10 cellular contexts compared by ENCODE assay signal in genomic region chrX:11540532-11541377, GRCh38.
A peak's percentile ranks its signal among the peaks of the same experiment; 100 is the strongest.
DNase-seq lines count a peak whose midpoint lies in the region; ATAC-seq, FAIRE-seq and TF ChIP-seq lines count a peak whose summit lies in the region.
"Had no signal": no experiment of that assay in that cellular context is flagged by ENCODE, and none has a peak within 500 bp of the region (broad histone marks: within the 10 kb centered on the region; RNA-seq: fewer than 3 reads in every experiment).

No MANE protein-coding gene starts in this region.

- ATAC-seq in GM21737 (IDR thresholded peaks at IDR 0.05; ENCODE audit: unreplicated experiment) (peak; percentile 67), left ventricle myocardium superior (peak; percentile 93), HG03457 (IDR thresholded peaks at IDR 0.05; ENCODE audit: unreplicated experiment) (no peak)
- ATAC-seq in activated T-cell treated with anti-CD3 and anti-CD28 coated beads, Interleukin-2, amount 50 U/mL, for 72 hours (replicated peaks in 1 of 2): no peak

- H3K27ac ChIP-seq in Karpas-422 (ENCODE audit: low read length): no peak overlapping the region
- H3K27ac ChIP-seq: parathyroid adenoma had no signal

- H3K79me2 ChIP-seq in Karpas-422 (ENCODE audit: low read length): no peaks in the 10 kb centered on the region
- H3K79me2 ChIP-seq: parathyroid adenoma had no signal

- no peak for DNase-seq in GM18507 (ENCODE audit: extremely low spot score, insufficient read length, low read depth)
- DNase-seq in Karpas-422: peak; percentile 43
- peak; percentile 49 for DNase-seq in left ventricle myocardium superior
- DNase-seq in erythroblast (lab: John Stamatoyannopoulos, UW): no peak
- no peak for DNase-seq in activated T-cell treated with anti-CD3 and anti-CD28 coated beads, Interleukin-2, amount 50 U/mL, for 72 hours
- DNase-seq in HEK293T (ENCODE audit: extremely low spot score): no peak

- TF ChIP-seq POLR2A in erythroblast (IDR thresholded peaks at IDR 0.05; ENCODE audit: low read length): no peak

- intact Hi-C loops in left ventricle myocardium superior (cut with micrococcal nuclease): no loop called here

- H3K27ac Mint-ChIP-seq in activated T-cell treated with anti-CD3 and anti-CD28 coated beads, Interleukin-2, amount 50 U/mL, for 72 hours: no peak overlapping the region
- H3K27ac Mint-ChIP-seq: activated naive CD4-positive, alpha-beta T cell treated with anti-CD3 and anti-CD28 coated beads, Interleukin-2, amount 50 U/mL, for 24 hours had no signal

- peak; percentile 77 for FAIRE-seq in GM18507 (lab: Jason Lieb, UNC)

- no peaks in the 10 kb centered on the region for H3K27me3 ChIP-seq in Karpas-422 (ENCODE audit: low read length)

- no peak overlapping the region for H3K4me2 ChIP-seq in Karpas-422 (ENCODE audit: low read depth, low read length, poor library complexity, severe bottlenecking)

- POLR2A ChIA-PET in HEK293T (lab: Yijun Ruan, JAX): no interaction called here

- no peaks in the 10 kb centered on the region for H3K36me3 Mint-ChIP-seq in activated T-cell treated with anti-CD3 and anti-CD28 coated beads, Interleukin-2, amount 50 U/mL, for 72 hours (ENCODE audit: insufficient read depth in 2 of 2)
- H3K36me3 Mint-ChIP-seq: activated naive CD4-positive, alpha-beta T cell treated with anti-CD3 and anti-CD28 coated beads, Interleukin-2, amount 50 U/mL, for 24 hours had no signal

- H3K36me3 ChIP-seq in Karpas-422 (ENCODE audit: insufficient read depth, low read length): no peaks in the 10 kb centered on the region

- no peaks in the 10 kb centered on the region for H3K9me2 ChIP-seq in Karpas-422 (replicated peaks; ENCODE audit: insufficient read depth, low read length)

- no peaks in the 10 kb centered on the region for H3K9me3 Mint-ChIP-seq in activated T-cell treated with anti-CD3 and anti-CD28 coated beads, Interleukin-2, amount 50 U/mL, for 72 hours
- H3K9me3 Mint-ChIP-seq: activated naive CD4-positive, alpha-beta T cell treated with anti-CD3 and anti-CD28 coated beads, Interleukin-2, amount 50 U/mL, for 24 hours had no signal

- no peak overlapping the region for H3K4me3 ChIP-seq in Karpas-422 (ENCODE audit: low read length)

- H3K9me3 ChIP-seq in Karpas-422 (ENCODE audit: low read length): peaks cover 3% of the 10 kb centered on the region; the same call in 1 of the 2 replicates

- no peaks in the 10 kb centered on the region for H3K4me1 Mint-ChIP-seq in activated T-cell treated with anti-CD3 and anti-CD28 coated beads, Interleukin-2, amount 50 U/mL, for 72 hours (ENCODE audit: low read depth)
- H3K4me1 Mint-ChIP-seq: activated naive CD4-positive, alpha-beta T cell treated with anti-CD3 and anti-CD28 coated beads, Interleukin-2, amount 50 U/mL, for 24 hours had no signal

- H2AFZ ChIP-seq in Karpas-422 (ENCODE audit: low read length): no peak overlapping the region
- H2AFZ ChIP-seq: parathyroid adenoma had no signal

- H3K4me3 Mint-ChIP-seq in activated T-cell treated with anti-CD3 and anti-CD28 coated beads, Interleukin-2, amount 50 U/mL, for 72 hours: no peak overlapping the region
- H3K4me3 Mint-ChIP-seq: activated naive CD4-positive, alpha-beta T cell treated with anti-CD3 and anti-CD28 coated beads, Interleukin-2, amount 50 U/mL, for 24 hours had no signal

- H4K20me1 ChIP-seq in Karpas-422 (ENCODE audit: insufficient read depth, low read depth, low read length): no peaks in the 10 kb centered on the region

- H3K4me1 ChIP-seq in Karpas-422 (ENCODE audit: low read length): 0 out of 2 replicates have a peak, but pooled peaks cover 3% of the 10 kb centered on the region
- H3K4me1 ChIP-seq: parathyroid adenoma had no signal

- H3K9ac ChIP-seq in Karpas-422 (ENCODE audit: low read length): no peak overlapping the region
- H3K9ac ChIP-seq: parathyroid adenoma had no signal

- CTCF ChIA-PET in HEK293T (lab: Yijun Ruan, JAX): no interaction called here

- peaks cover 7% of the 10 kb centered on the region for H3K27me3 Mint-ChIP-seq in activated T-cell treated with anti-CD3 and anti-CD28 coated beads, Interleukin-2, amount 50 U/mL, for 72 hours (ENCODE audit: low read depth)
- H3K27me3 Mint-ChIP-seq: activated naive CD4-positive, alpha-beta T cell treated with anti-CD3 and anti-CD28 coated beads, Interleukin-2, amount 50 U/mL, for 24 hours had no signal

TF ChIP-seq in HEK293T, 16 proteins besides CTCF, POLR2A, EP300 and RAD21:
- TF ChIP-seq BHLHE40 (IDR thresholded peaks at IDR 0.05; ENCODE audit: borderline replicate concordance) (no peak), FOXA1 (IDR thresholded peaks at IDR 0.05) (no peak), NFRKB (IDR thresholded peaks at IDR 0.05) (no peak), LEF1 (IDR thresholded peaks at IDR 0.05; ENCODE audit: borderline replicate concordance) (no peak), FOXM1 (IDR thresholded peaks at IDR 0.05; ENCODE audit: borderline replicate concordance) (no peak), FOXK2 (IDR thresholded peaks at IDR 0.05) (no peak), ARNT (IDR thresholded peaks at IDR 0.05) (no peak), ZNF384 (IDR thresholded peaks at IDR 0.05) (no peak), PKNOX1 (IDR thresholded peaks at IDR 0.05) (no peak), CTBP1 (IDR thresholded peaks at IDR 0.05; ENCODE audit: borderline replicate concordance) (no peak), ELF4 (IDR thresholded peaks at IDR 0.05) (no peak), L3MBTL2 (conservative IDR thresholded peaks at IDR 0.05) (no peak), TARDBP (IDR thresholded peaks at IDR 0.05) (no peak), SUZ12 (IDR thresholded peaks at IDR 0.05) (no peak), HDGF (IDR thresholded peaks at IDR 0.05; ENCODE audit: borderline replicate concordance) (no peak), SP1 (IDR thresholded peaks at IDR 0.05) (no peak)

Comparison
In these comparisons a context has a peak if more than half of its experiments do, and no peak if none do; other contexts are left out.
1. DNase-seq: peak in Karpas-422 (single experiment) and left ventricle myocardium superior (single experiment); none in GM18507 (single experiment), erythroblast (0 of 2), activated T-cell treated with anti-CD3 and anti-CD28 coated beads, Interleukin-2, amount 50 U/mL, for 72 hours (0 of 2) and HEK293T (single experiment).
2. ATAC-seq: peak in GM21737 (single experiment) and left ventricle myocardium superior (single experiment); none in activated T-cell treated with anti-CD3 and anti-CD28 coated beads, Interleukin-2, amount 50 U/mL, for 72 hours (0 of 2) and HG03457 (single experiment).